Comparison of ENCODE assay signal across 1 cellular context in the genomic region with DNA sequence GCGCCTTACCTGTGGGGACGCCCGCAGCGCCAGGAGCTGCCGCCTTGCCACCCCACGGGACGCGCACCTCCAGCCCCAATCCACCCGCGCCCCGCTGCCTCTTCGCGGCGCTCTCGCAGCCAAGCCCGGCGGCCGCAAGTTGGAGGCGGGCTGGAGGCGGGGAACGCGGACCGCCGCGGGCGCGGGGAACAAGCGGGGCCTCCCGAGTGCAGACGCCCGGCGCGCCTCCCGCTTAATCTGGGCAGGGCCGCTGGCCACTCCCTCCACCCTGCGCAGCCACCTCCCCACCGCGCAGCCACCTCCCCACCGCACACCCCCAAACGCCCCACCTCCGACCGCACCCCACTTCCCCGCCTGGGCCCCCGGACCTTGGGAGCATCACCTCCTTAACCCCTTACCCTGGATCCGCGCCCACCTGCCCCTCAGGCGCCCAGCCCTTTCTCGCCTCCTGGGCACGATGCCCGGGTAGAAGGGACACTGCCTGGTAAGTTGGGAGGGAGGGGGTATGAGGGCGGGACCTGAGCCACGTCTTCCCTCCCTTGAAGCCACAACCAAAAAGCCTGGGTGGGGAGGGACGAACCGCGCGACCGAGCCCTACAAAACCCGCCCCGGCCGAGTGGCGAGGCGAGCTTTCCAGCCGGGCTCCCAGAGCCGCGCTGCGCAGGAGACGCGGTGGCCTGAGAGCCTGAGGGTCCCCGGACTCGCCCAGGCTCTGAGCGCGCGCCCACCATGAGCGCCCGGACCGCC.
TF ChIP-seq lines count a peak whose summit lies in the region.

COL4A3 (plus strand) TSS at position 627 of the 747 bp plus-strand sequence; CDS start at position 730, 103 bp downstream.
COL4A4 (minus strand) TSS at position 208 of the 747 bp plus-strand sequence. CDS start 16,722 bp downstream, outside the sequence.

TF ChIP-seq in HCT116, 20 proteins besides CTCF, POLR2A, EP300 and RAD21 (continued from another document):
- TF ChIP-seq, protein P1, sequence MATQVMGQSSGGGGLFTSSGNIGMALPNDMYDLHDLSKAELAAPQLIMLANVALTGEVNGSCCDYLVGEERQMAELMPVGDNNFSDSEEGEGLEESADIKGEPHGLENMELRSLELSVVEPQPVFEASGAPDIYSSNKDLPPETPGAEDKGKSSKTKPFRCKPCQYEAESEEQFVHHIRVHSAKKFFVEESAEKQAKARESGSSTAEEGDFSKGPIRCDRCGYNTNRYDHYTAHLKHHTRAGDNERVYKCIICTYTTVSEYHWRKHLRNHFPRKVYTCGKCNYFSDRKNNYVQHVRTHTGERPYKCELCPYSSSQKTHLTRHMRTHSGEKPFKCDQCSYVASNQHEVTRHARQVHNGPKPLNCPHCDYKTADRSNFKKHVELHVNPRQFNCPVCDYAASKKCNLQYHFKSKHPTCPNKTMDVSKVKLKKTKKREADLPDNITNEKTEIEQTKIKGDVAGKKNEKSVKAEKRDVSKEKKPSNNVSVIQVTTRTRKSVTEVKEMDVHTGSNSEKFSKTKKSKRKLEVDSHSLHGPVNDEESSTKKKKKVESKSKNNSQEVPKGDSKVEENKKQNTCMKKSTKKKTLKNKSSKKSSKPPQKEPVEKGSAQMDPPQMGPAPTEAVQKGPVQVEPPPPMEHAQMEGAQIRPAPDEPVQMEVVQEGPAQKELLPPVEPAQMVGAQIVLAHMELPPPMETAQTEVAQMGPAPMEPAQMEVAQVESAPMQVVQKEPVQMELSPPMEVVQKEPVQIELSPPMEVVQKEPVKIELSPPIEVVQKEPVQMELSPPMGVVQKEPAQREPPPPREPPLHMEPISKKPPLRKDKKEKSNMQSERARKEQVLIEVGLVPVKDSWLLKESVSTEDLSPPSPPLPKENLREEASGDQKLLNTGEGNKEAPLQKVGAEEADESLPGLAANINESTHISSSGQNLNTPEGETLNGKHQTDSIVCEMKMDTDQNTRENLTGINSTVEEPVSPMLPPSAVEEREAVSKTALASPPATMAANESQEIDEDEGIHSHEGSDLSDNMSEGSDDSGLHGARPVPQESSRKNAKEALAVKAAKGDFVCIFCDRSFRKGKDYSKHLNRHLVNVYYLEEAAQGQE (IDR thresholded peaks at IDR 0.05; ENCODE audit: low read depth): no peak
- TF ChIP-seq, protein P2, sequence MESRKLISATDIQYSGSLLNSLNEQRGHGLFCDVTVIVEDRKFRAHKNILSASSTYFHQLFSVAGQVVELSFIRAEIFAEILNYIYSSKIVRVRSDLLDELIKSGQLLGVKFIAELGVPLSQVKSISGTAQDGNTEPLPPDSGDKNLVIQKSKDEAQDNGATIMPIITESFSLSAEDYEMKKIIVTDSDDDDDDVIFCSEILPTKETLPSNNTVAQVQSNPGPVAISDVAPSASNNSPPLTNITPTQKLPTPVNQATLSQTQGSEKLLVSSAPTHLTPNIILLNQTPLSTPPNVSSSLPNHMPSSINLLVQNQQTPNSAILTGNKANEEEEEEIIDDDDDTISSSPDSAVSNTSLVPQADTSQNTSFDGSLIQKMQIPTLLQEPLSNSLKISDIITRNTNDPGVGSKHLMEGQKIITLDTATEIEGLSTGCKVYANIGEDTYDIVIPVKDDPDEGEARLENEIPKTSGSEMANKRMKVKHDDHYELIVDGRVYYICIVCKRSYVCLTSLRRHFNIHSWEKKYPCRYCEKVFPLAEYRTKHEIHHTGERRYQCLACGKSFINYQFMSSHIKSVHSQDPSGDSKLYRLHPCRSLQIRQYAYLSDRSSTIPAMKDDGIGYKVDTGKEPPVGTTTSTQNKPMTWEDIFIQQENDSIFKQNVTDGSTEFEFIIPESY (IDR thresholded peaks at IDR 0.05; ENCODE audit: extremely low read depth, insufficient replicate concordance, low read length): no peak
- TF ChIP-seq CBX3 (IDR thresholded peaks at IDR 0.05; ENCODE audit: low read depth): no peak
- peak; percentile 6; the same call in 1 of the 2 replicates for TF ChIP-seq SP1 (IDR thresholded peaks at IDR 0.05; ENCODE audit: low read depth)
- TF ChIP-seq ATF3 (IDR thresholded peaks at IDR 0.05): no peak
- no peak for TF ChIP-seq FOSL1 (IDR thresholded peaks at IDR 0.05; ENCODE audit: low read depth)
- no peak for TF ChIP-seq YY1 (IDR thresholded peaks at IDR 0.05; ENCODE audit: extremely low read depth, insufficient replicate concordance, low read depth, low read length)
- no peak for TF ChIP-seq ZFX (IDR thresholded peaks at IDR 0.05)
